ENCODE assay signal across 1 cellular context in genomic region chr2:217903142-217903858, GRCh38.
TF ChIP-seq lines count a peak whose summit lies in the region.

No MANE protein-coding gene starts in this region.

TF ChIP-seq in HepG2, 621 proteins besides CTCF, POLR2A, EP300 and RAD21 (continued from another document):
- no peak for TF ChIP-seq ZNF781 (CRISPR knock-in tag; IDR thresholded peaks at IDR 0.05; ENCODE audit: borderline replicate concordance, not compliant biosample characterization)
- peak; percentile 100 for TF ChIP-seq ZNF691 (CRISPR knock-in tag; IDR thresholded peaks at IDR 0.05; ENCODE audit: borderline replicate concordance, low read depth)
- TF ChIP-seq EHMT2 (IDR thresholded peaks at IDR 0.05; ENCODE audit: borderline replicate concordance, low read depth, low read length), result no peak
- TF ChIP-seq ZNF550 (CRISPR knock-in tag; IDR thresholded peaks at IDR 0.05; ENCODE audit: borderline replicate concordance), result no peak
- no peak for TF ChIP-seq LRRFIP1 (CRISPR knock-in tag; conservative IDR thresholded peaks at IDR 0.05)
- TF ChIP-seq HMG20B (CRISPR knock-in tag; conservative IDR thresholded peaks at IDR 0.05), result 0 out of 2 replicates have a peak, but pooled peaks have one; percentile 16
- peak; percentile 24 for TF ChIP-seq TEAD3 (CRISPR knock-in tag; optimal IDR thresholded peaks at IDR 0.05; ENCODE audit: borderline replicate concordance)
- no peak for TF ChIP-seq ZNF737 (CRISPR knock-in tag; IDR thresholded peaks at IDR 0.05; ENCODE audit: borderline replicate concordance)
- 0 out of 2 replicates have a peak, but pooled peaks have one; percentile 9 for TF ChIP-seq THRA (CRISPR knock-in tag; IDR thresholded peaks at IDR 0.05; ENCODE audit: borderline replicate concordance)
- peak; percentile 22; the same call in 1 of the 2 replicates for TF ChIP-seq SSRP1 (CRISPR knock-in tag; IDR thresholded peaks at IDR 0.05)
- TF ChIP-seq SP5 (CRISPR knock-in tag; IDR thresholded peaks at IDR 0.05; ENCODE audit: borderline replicate concordance, low read depth), result no peak
- TF ChIP-seq ZNF33A (CRISPR knock-in tag; IDR thresholded peaks at IDR 0.05; ENCODE audit: borderline replicate concordance), result no peak
- 0 out of 2 replicates have a peak, but pooled peaks have one; percentile 20 for TF ChIP-seq NFKB2 (CRISPR knock-in tag; IDR thresholded peaks at IDR 0.05; ENCODE audit: borderline replicate concordance)
- TF ChIP-seq HIC2 (CRISPR knock-in tag; IDR thresholded peaks at IDR 0.05; ENCODE audit: low read depth), result peak; percentile 84; the same call in 1 of the 2 replicates
- peak; percentile 72; the same call in 1 of the 2 replicates for TF ChIP-seq ZNF878 (CRISPR knock-in tag; IDR thresholded peaks at IDR 0.05)
- TF ChIP-seq ZBTB14 (CRISPR knock-in tag; IDR thresholded peaks at IDR 0.05), result no peak
- TF ChIP-seq KDM1A (CRISPR knock-in tag; IDR thresholded peaks at IDR 0.05), result peak; percentile 90
- no peak for TF ChIP-seq U2AF1 (optimal IDR thresholded peaks at IDR 0.05; ENCODE audit: low read depth, low read length)
- no peak for TF ChIP-seq ZBTB34 (CRISPR knock-in tag; IDR thresholded peaks at IDR 0.05)
- TF ChIP-seq YEATS2 (CRISPR knock-in tag; IDR thresholded peaks at IDR 0.05; ENCODE audit: borderline replicate concordance), result no peak
- TF ChIP-seq CREM (IDR thresholded peaks at IDR 0.05), result no peak
- no peak for TF ChIP-seq CREM (CRISPR knock-in tag; IDR thresholded peaks at IDR 0.05)
- no peak for TF ChIP-seq XBP1 (CRISPR knock-in tag; IDR thresholded peaks at IDR 0.05)
- TF ChIP-seq UBTF (CRISPR knock-in tag; IDR thresholded peaks at IDR 0.05), result no peak
- TF ChIP-seq MAZ (IDR thresholded peaks at IDR 0.05; ENCODE audit: borderline replicate concordance, low read depth, low read length), result no peak
- TF ChIP-seq MAZ (CRISPR knock-in tag; IDR thresholded peaks at IDR 0.05; ENCODE audit: low read depth), result no peak
- TF ChIP-seq GMEB1 (CRISPR knock-in tag; IDR thresholded peaks at IDR 0.05; ENCODE audit: borderline replicate concordance), result no peak
- 0 out of 4 replicates have a peak, but pooled peaks of 1 of the 2 experiments have one; percentile 21 for TF ChIP-seq HMGXB4 (CRISPR knock-in tag; IDR thresholded peaks at IDR 0.05; ENCODE audit: borderline replicate concordance in 1 of 2, low read depth in 1 of 2)
- TF ChIP-seq HNF1B (CRISPR knock-in tag; IDR thresholded peaks at IDR 0.05), result peak; percentile 3; the same call in 1 of the 2 replicates
- no peak for TF ChIP-seq HCFC1 (IDR thresholded peaks at IDR 0.05; ENCODE audit: low read depth, low read length)
- TF ChIP-seq SKI (IDR thresholded peaks at IDR 0.05; ENCODE audit: partially characterized antibody), result no peak
